In genomic region chr2:112065966-112066365, GRCh38 we compare ENCODE assay signal across 13 cellular contexts. TPM values are rescaled to one million over a fixed set of nuclear protein-coding genes. Genes with fewer than 3 reads are reported as not detected.
DNase-seq lines count a peak whose midpoint lies in the region; ATAC-seq, FAIRE-seq and TF ChIP-seq lines count a peak whose summit lies in the region.
"Had no signal": no experiment of that assay in that cellular context is flagged by ENCODE, and none has a peak within 500 bp of the region (broad histone marks: within the 10 kb centered on the region; RNA-seq: fewer than 3 reads in every experiment).

No MANE protein-coding gene starts in this region.

- H3K79me2 ChIP-seq in mesendoderm (ENCODE audit: control insufficient read depth, insufficient read depth, low read length), result no peaks in the 10 kb centered on the region

- no peak for ATAC-seq in omental fat pad (ENCODE audit: low FRiP score)
- ATAC-seq: Panc1 had no signal

- no CpG with 5 or more reads among the region's 1 CpG for WGBS in mesendoderm (ENCODE audit: extremely low coverage, insufficient coverage, low lambda C conversion rate)

- H3K23ac ChIP-seq in mesendoderm (ENCODE audit: low read length), result no peak overlapping the region

- in situ Hi-C loops in astrocyte of the cerebellum (cut with HindIII; ENCODE audit: low sequenced_read_pairs), result no loop called here

- H3K4me3 ChIP-seq in astrocyte of the cerebellum (ENCODE audit: low read depth, low read length), result no peak overlapping the region
- H3K4me3 ChIP-seq in mesendoderm (ENCODE audit: low read length), result no peak overlapping the region

- H3K4me1 ChIP-seq in mesendoderm (ENCODE audit: control insufficient read depth, low read depth, low read length), result peaks cover 3% of the 10 kb centered on the region

- TF ChIP-seq POLR2A in GM12891 (IDR thresholded peaks at IDR 0.05; ENCODE audit: low read depth, low read length), result no peak

- no peak overlapping the region for H3K9ac ChIP-seq in mesendoderm (ENCODE audit: low read length)

- no peak overlapping the region for H3K27ac ChIP-seq in mesendoderm (ENCODE audit: low read depth, low read length)

- H3K18ac ChIP-seq in mesendoderm (ENCODE audit: low read length), result no peak overlapping the region

- H2AK5ac ChIP-seq in mesendoderm (ENCODE audit: low read length), result no peak overlapping the region

- no peaks in the 10 kb centered on the region for H3K79me1 ChIP-seq in mesendoderm (ENCODE audit: low read length)

- DNase-seq in GM12891 (ENCODE audit: insufficient read length, low spot score), result no peak
- DNase-seq in HS-27A (ENCODE audit: low read depth), result peak; percentile 62
- peak; percentile 67 for DNase-seq in astrocyte of the cerebellum (ENCODE audit: low read depth)
- peak; percentile 28 for DNase-seq in mesendoderm
- DNase-seq in NCI-H2081 (lab: John Stamatoyannopoulos, UW), result no peak
- no peak for DNase-seq in COR-L47 (lab: John Stamatoyannopoulos, UW)
- DNase-seq in stimulated activated CD4-positive, alpha-beta T cell treated with anti-CD3 and anti-CD28 coated beads, Interleukin-15, amount 100 ng/mL, for 24 hours, result no peak
- DNase-seq in omental fat pad (ENCODE audit: low spot score), result no peak
- DNase-seq: cerebellar nuclear complex, GDM1, NCI-H1092 treated with DMSO at 0.1 percent for 48 hours, nucleus accumbens had no signal

- H3K27me3 ChIP-seq in mesendoderm (ENCODE audit: insufficient read depth, low read length, poor library complexity), result no peaks in the 10 kb centered on the region

- H4K8ac ChIP-seq in mesendoderm (ENCODE audit: low read depth, low read length), result no peak overlapping the region

- TF ChIP-seq CTCF in astrocyte of the cerebellum (IDR thresholded peaks at IDR 0.05; ENCODE audit: low read depth, low read length, missing control alignments) (no peak), omental fat pad (IDR thresholded peaks at IDR 0.05) (no peak)

- peak; percentile 51 for FAIRE-seq in GM12891 (lab: Jason Lieb, UNC)

- no peak overlapping the region for H3K4me2 ChIP-seq in mesendoderm (ENCODE audit: low read length)

- no peak overlapping the region for H4K5ac ChIP-seq in mesendoderm (ENCODE audit: low read length)

- H2BK120ac ChIP-seq in mesendoderm (ENCODE audit: low read depth, low read length), result no peak overlapping the region

- H3K56ac ChIP-seq in mesendoderm (ENCODE audit: low read length), result no peak overlapping the region

- peaks cover 2% of the 10 kb centered on the region for H3K36me3 ChIP-seq in mesendoderm (ENCODE audit: control insufficient read depth, insufficient read depth, low read length)

- no peak overlapping the region for H2BK5ac ChIP-seq in mesendoderm (ENCODE audit: low read length)

- no peak overlapping the region for H2BK15ac ChIP-seq in mesendoderm (replicated peaks; ENCODE audit: low read depth)

- H3K4ac ChIP-seq in mesendoderm (ENCODE audit: low read depth, low read length), result no peak overlapping the region

TF ChIP-seq in GM12891, 5 proteins besides CTCF, POLR2A, EP300 and RAD21:
- TF ChIP-seq POLR2AphosphoS5 (IDR thresholded peaks at IDR 0.05; ENCODE audit: low read depth, low read length), result no peak
- TF ChIP-seq SPI1 (IDR thresholded peaks at IDR 0.05; ENCODE audit: low read depth, low read length), result no peak

RNA-seq across cellular contexts. Expression of gene TMEM87B, which starts 10.9 kb away (rescaled TPM):
- polyA plus RNA-seq in GM12891 (2012; ENCODE audit: low read depth, missing spikeins), result 17.4 TPM
- 11.2 TPM for polyA plus RNA-seq in mesendoderm (2013, experiment 1 of 2)
- polyA plus RNA-seq in mesendoderm (2013, experiment 2 of 2), result 11.0 TPM
- 10 to 100 TPM; 18.6 to 24.6 (median 22.6) TPM for total RNA-seq in omental fat pad

Comparison
In these comparisons a context has a peak if more than half of its experiments do, and no peak if none do; other contexts are left out.
1. DNase-seq: peak in HS-27A (single experiment), astrocyte of the cerebellum (single experiment) and mesendoderm (single experiment); none in GM12891 (single experiment), NCI-H2081 (0 of 2), COR-L47 (single experiment), stimulated activated CD4-positive, alpha-beta T cell treated with anti-CD3 and anti-CD28 coated beads, Interleukin-15, amount 100 ng/mL, for 24 hours (single experiment) and omental fat pad (single experiment).